ENCODE assay signal across 10 cellular contexts in genomic region chr19:47540748-47541147, GRCh38. TPM values are rescaled to one million over a fixed set of nuclear protein-coding genes. Genes with fewer than 3 reads are reported as not detected.
DNase-seq lines count a peak whose midpoint lies in the region; ATAC-seq and TF ChIP-seq lines count a peak whose summit lies in the region.
"Had no signal": no experiment of that assay in that cellular context is flagged by ENCODE, and none has a peak within 500 bp of the region (broad histone marks: within the 10 kb centered on the region; RNA-seq: fewer than 3 reads in every experiment).

No MANE protein-coding gene starts in this region.

- H3K4me1 Mint-ChIP-seq in activated CD4-positive, alpha-beta T cell treated with anti-CD3 and anti-CD28 coated beads, Interleukin-2, amount 10 ng/mL, durations not matched to agents 24 days and 14 days: peaks cover 10% of the 10 kb centered on the region

- no peaks in the 10 kb centered on the region for H3K9me3 Mint-ChIP-seq in activated CD4-positive, alpha-beta T cell treated with anti-CD3 and anti-CD28 coated beads, Interleukin-2, amount 10 ng/mL, durations not matched to agents 24 days and 14 days

- H3K27ac Mint-ChIP-seq in activated CD4-positive, alpha-beta T cell treated with anti-CD3 and anti-CD28 coated beads, Interleukin-2, amount 10 ng/mL, durations not matched to agents 24 days and 14 days: peak overlapping the region; percentile 65

- intact Hi-C loops in activated CD4-positive, alpha-beta T cell treated with anti-CD3 and anti-CD28 coated beads, Interleukin-2, amount 10 ng/mL, durations not matched to agents 24 days and 14 days (cut with micrococcal nuclease): no loop called here

- H3K4me3 Mint-ChIP-seq in activated CD4-positive, alpha-beta T cell treated with anti-CD3 and anti-CD28 coated beads, Interleukin-2, amount 10 ng/mL, durations not matched to agents 24 days and 14 days: no peak overlapping the region

- peak; percentile 43 for TF ChIP-seq CTCF in fibroblast of pulmonary artery (IDR thresholded peaks at IDR 0.05; ENCODE audit: low read length, missing control alignments)

- H3K4me3 ChIP-seq in fibroblast of pulmonary artery (replicated peaks; ENCODE audit: low read depth, low read length): no peak overlapping the region
- H3K4me3 ChIP-seq: lower lobe of right lung had no signal

- peaks cover 8% of the 10 kb centered on the region for H3K27me3 Mint-ChIP-seq in activated CD4-positive, alpha-beta T cell treated with anti-CD3 and anti-CD28 coated beads, Interleukin-2, amount 10 ng/mL, durations not matched to agents 24 days and 14 days

- in situ Hi-C loops in SK-MEL-5 (cut with HindIII; ENCODE audit: low pct_unique_long_range_greater_than_20kb, low sequenced_read_pairs): no loop called here

- no peak for DNase-seq in activated CD4-positive, alpha-beta T cell treated with anti-CD3 and anti-CD28 coated beads, Interleukin-2, amount 10 ng/mL, durations not matched to agents 24 days and 14 days
- no peak for DNase-seq in activated CD4-positive, alpha-beta T cell treated with anti-CD3 and anti-CD28 coated beads, Interleukin-2, amount 50 U/mL, for 48 hours
- DNase-seq in SK-MEL-5 (ENCODE audit: low read depth, low spot score): peak; percentile 70
- DNase-seq in fibroblast of pulmonary artery (ENCODE audit: low read depth): peak; percentile 49
- peak; percentile 32 for DNase-seq in stromal cell of bone marrow (ENCODE audit: low read depth)
- no peak for DNase-seq in HK-2 (ENCODE audit: unreplicated experiment)
- DNase-seq in GM19238 (ENCODE audit: insufficient read length, low spot score): no peak
- DNase-seq: anterior cingulate cortex, lower lobe of right lung had no signal

- no peak for ATAC-seq in GM21515 (IDR thresholded peaks at IDR 0.05; ENCODE audit: unreplicated experiment)

- H3K36me3 Mint-ChIP-seq in activated CD4-positive, alpha-beta T cell treated with anti-CD3 and anti-CD28 coated beads, Interleukin-2, amount 10 ng/mL, durations not matched to agents 24 days and 14 days (ENCODE audit: low read depth): no peaks in the 10 kb centered on the region

RNA-seq across cellular contexts. Expression of gene NAPA, which starts 25.9 kb away (rescaled TPM):
- 61.9 and 66.5 TPM in 2 replicates for total RNA-seq in activated CD4-positive, alpha-beta T cell treated with anti-CD3 and anti-CD28 coated beads, Interleukin-2, amount 10 ng/mL, durations not matched to agents 24 days and 14 days
- 126 and 147 TPM in 2 replicates for total RNA-seq in SK-MEL-5 (2014; rRNA removed; shearing (Covaris generic))
- polyA plus RNA-seq in SK-MEL-5 (2015; cell fraction: cytosol; rRNA removed): 183 and 206 TPM in 2 replicates
- polyA plus RNA-seq in SK-MEL-5 (2015; cell fraction: nucleus; rRNA removed): 90.3 and 111 TPM in 2 replicates

RNA-seq across cellular contexts. Expression of gene ZNF541, which starts 32.2 kb away (rescaled TPM):
- total RNA-seq in activated CD4-positive, alpha-beta T cell treated with anti-CD3 and anti-CD28 coated beads, Interleukin-2, amount 10 ng/mL, durations not matched to agents 24 days and 14 days: not detected in 2 replicates
- total RNA-seq in SK-MEL-5 (2014; rRNA removed; shearing (Covaris generic)): not detected in 2 replicates
- 0.45 TPM in 1 of 2 replicates, not detected in the other for polyA plus RNA-seq in SK-MEL-5 (2015; cell fraction: cytosol; rRNA removed)
- polyA plus RNA-seq in SK-MEL-5 (2015; cell fraction: nucleus; rRNA removed): not detected in 2 replicates

RNA-seq across cellular contexts. Expression of gene KPTN, which starts 56.7 kb away (rescaled TPM):
- 10.1 and 12.2 TPM in 2 replicates for total RNA-seq in activated CD4-positive, alpha-beta T cell treated with anti-CD3 and anti-CD28 coated beads, Interleukin-2, amount 10 ng/mL, durations not matched to agents 24 days and 14 days
- total RNA-seq in SK-MEL-5 (2014; rRNA removed; shearing (Covaris generic)): 6.9 and 14.6 TPM in 2 replicates
- 9.6 and 10.4 TPM in 2 replicates for polyA plus RNA-seq in SK-MEL-5 (2015; cell fraction: cytosol; rRNA removed)
- 60.6 and 76.0 TPM in 2 replicates for polyA plus RNA-seq in SK-MEL-5 (2015; cell fraction: nucleus; rRNA removed)

Comparison
In these comparisons a context has a peak if more than half of its experiments do, and no peak if none do; other contexts are left out.
1. DNase-seq: peak in SK-MEL-5 (single experiment), fibroblast of pulmonary artery (single experiment) and stromal cell of bone marrow (single experiment); none in activated CD4-positive, alpha-beta T cell treated with anti-CD3 and anti-CD28 coated beads, Interleukin-2, amount 10 ng/mL, durations not matched to agents 24 days and 14 days (single experiment), activated CD4-positive, alpha-beta T cell treated with anti-CD3 and anti-CD28 coated beads, Interleukin-2, amount 50 U/mL, for 48 hours (0 of 2), HK-2 (single experiment) and GM19238 (single experiment).